18 cellular contexts compared by ENCODE assay signal in the genomic region with DNA sequence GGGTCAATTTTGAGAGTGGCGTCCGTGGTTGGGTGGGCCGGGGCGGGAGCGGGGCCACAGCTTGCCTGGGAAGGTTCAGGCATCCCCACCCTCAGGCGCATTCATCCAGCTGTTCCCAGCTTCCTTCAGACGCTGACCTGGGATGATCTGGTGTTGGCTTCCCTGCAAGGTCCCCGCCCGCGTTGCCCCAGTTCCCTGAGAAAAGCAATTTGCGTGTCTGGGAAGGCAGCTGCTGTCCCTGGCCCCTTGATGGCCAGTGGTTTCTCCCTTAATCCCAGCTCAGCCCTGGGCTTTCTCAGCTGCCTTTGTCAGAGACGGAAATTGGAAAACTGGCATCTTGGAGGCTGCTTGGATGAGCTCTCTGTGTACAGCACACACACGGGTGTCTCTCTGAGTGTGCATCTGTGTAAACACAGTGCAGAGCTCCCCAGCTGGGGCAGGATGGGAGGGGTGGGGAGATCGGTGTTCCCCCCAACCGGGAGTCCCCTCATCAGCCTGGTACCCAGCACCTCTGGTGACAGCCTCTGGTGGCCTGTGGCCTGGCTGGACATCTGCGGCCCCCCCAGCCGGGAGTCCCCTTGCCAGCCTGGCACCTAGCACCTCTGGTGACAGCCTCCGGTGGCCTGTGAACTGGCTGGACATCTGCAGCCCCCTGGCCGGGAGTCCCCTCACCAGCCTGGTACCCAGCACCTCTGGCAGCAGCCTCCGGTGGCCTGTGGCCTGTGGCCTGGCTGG.
DNase-seq lines count a peak whose midpoint lies in the region; ATAC-seq, FAIRE-seq and TF ChIP-seq lines count a peak whose summit lies in the region.
"Had no signal": no experiment of that assay in that cellular context is flagged by ENCODE, and none has a peak within 500 bp of the region (broad histone marks: within the 10 kb centered on the region; RNA-seq: fewer than 3 reads in every experiment).

No MANE protein-coding gene starts in this region.

- TF ChIP-seq EP300 in HepG2 (IDR thresholded peaks at IDR 0.05; ENCODE audit: low read depth in 2 of 2, low read length in 2 of 2) (no peak), HepG2 (CRISPR knock-in tag; IDR thresholded peaks at IDR 0.05; ENCODE audit: borderline replicate concordance) (no peak)

- H3K27me3 ChIP-seq in liver (ENCODE audit: control insufficient read depth in 4 of 4, insufficient read depth in 4 of 4, low read length in 3 of 4) (peaks cover 0 to 2% (median under 1%) of the 10 kb centered on the region in 4 donors), HepG2 (ENCODE audit: control insufficient read depth in 1 of 2, insufficient read depth in 2 of 2, low read length in 2 of 2) (peaks cover 6 to 29% of the 10 kb centered on the region in 2 experiments), rectal smooth muscle tissue (ENCODE audit: control insufficient read depth, insufficient read depth, low read length) (no peaks in the 10 kb centered on the region)

- H3K4me1 ChIP-seq in liver (ENCODE audit: control insufficient read depth in 4 of 4, insufficient read depth in 4 of 4, low read length in 3 of 4): no peaks in the 10 kb centered on the region
- 0 out of 2 replicates have a peak, but pooled peaks cover 7% of the 10 kb centered on the region for H3K4me1 ChIP-seq in HepG2 (ENCODE audit: insufficient read depth, low read length)
- peaks cover 56% of the 10 kb centered on the region for H3K4me1 ChIP-seq in rectal smooth muscle tissue (ENCODE audit: control insufficient read depth, insufficient read depth, low read length)

- in situ Hi-C loops in HepG2 (cut with HindIII; ENCODE audit: extremely low pct_ligation_motif_present, low pct_unique_long_range_greater_than_20kb): loop anchor here (5.0 to 10.0 kb wide), 2 partner anchors 38 to 281 kb away; no protein-coding TSS in a partner anchor

- H3K9me3 Mint-ChIP-seq in natural killer cell treated with Interleukin-12 subunit alpha and Interleukin-12 subunit beta and Interleukin-15 and Interleukin-18, amount 100 ng/mL, for 72 hours: no peaks in the 10 kb centered on the region
- H3K9me3 Mint-ChIP-seq: naive B cell had no signal

- H3K36me3 ChIP-seq in liver (ENCODE audit: control insufficient read depth in 4 of 4, insufficient read depth in 3 of 4, low read depth in 1 of 4, low read length in 3 of 4) (no peaks in the 10 kb centered on the region), HepG2 (replicated peaks in 1 of 2; ENCODE audit: control insufficient read depth in 1 of 2, insufficient read depth in 2 of 2, low read length in 2 of 2) (no peaks in the 10 kb centered on the region), rectal smooth muscle tissue (ENCODE audit: control insufficient read depth, insufficient read depth, low read length) (no peaks in the 10 kb centered on the region)

- H3K4me1 Mint-ChIP-seq in natural killer cell treated with Interleukin-12 subunit alpha and Interleukin-12 subunit beta and Interleukin-15 and Interleukin-18, amount 100 ng/mL, for 72 hours (ENCODE audit: low read depth in 2 of 2): no peaks in the 10 kb centered on the region

- no peak for TF ChIP-seq CTCF in liver (IDR thresholded peaks at IDR 0.05; ENCODE audit: low read depth, low read length, missing input control)
- no peak for TF ChIP-seq CTCF in HepG2 (CRISPR knock-in tag; IDR thresholded peaks at IDR 0.05)

- no peak for FAIRE-seq in HepG2 (lab: Jason Lieb, UNC)

- peaks cover 0 to 2% of the 10 kb centered on the region in 2 donors for H3K27me3 Mint-ChIP-seq in natural killer cell treated with Interleukin-12 subunit alpha and Interleukin-12 subunit beta and Interleukin-15 and Interleukin-18, amount 100 ng/mL, for 72 hours

- POLR2A ChIA-PET in HepG2 (lab: Yijun Ruan, JAX): no interaction called here

- TF ChIP-seq RAD21 in liver (IDR thresholded peaks at IDR 0.05) (no peak), HepG2 (CRISPR knock-in tag; IDR thresholded peaks at IDR 0.05) (no peak)

- intact Hi-C loops in HepG2 (cut with micrococcal nuclease; ENCODE audit: unreplicated experiment) (loop anchor here (5.0 kb wide), 1 partner anchor 288 kb away; no protein-coding TSS in a partner anchor), left cardiac atrium (cut with DNase I) (loop anchor here (5.0 to 10.0 kb wide), 2 partner anchors 38 to 561 kb away; no protein-coding TSS in a partner anchor)

- H3K79me2 ChIP-seq in HepG2 (ENCODE audit: insufficient read depth, low read length): no peaks in the 10 kb centered on the region

- WGBS in liver: 73% methylated on average over 20 of the region's 20 CpGs
- WGBS in HepG2 (ENCODE audit: low lambda C conversion rate): 50% methylated on average over 14 of the region's 20 CpGs

- DNase-seq in HepG2 (ENCODE audit: low spot score) (no peak), left cardiac atrium (peak; percentile 60), DMS153 (lab: John Stamatoyannopoulos, UW) (no peak)
- DNase-seq in natural killer cell treated with Interleukin-12 subunit alpha and Interleukin-12 subunit beta and Interleukin-15 and Interleukin-18, amount 100 ng/mL, for 72 hours (ENCODE audit: low spot score): no peak
- DNase-seq: activated CD8-positive, alpha-beta memory T cell treated with anti-CD3 and anti-CD28 coated beads for 24 hours; activated naive CD4-positive, alpha-beta T cell; central memory CD4-positive, alpha-beta T cell; naive B cell; NCI-H1417; NCI-H526; SIG-M5; stimulated activated CD4-positive, alpha-beta T cell treated with anti-CD3 and anti-CD28 coated beads, Interleukin-12 subunit alpha, Interleukin-12 subunit beta, amount 100 ng/mL, for 4 hours had no signal

- no peak overlapping the region for H3K4me2 ChIP-seq in HepG2 (ENCODE audit: low read depth, low read length)

- no TSS peak for BruUV-seq in HepG2 (replicated peaks; lab: Mats Ljungman, UMichigan)

- 0 out of 2 replicates have a peak, but pooled peaks cover 3% of the 10 kb centered on the region for H4K20me1 ChIP-seq in HepG2 (ENCODE audit: insufficient read depth, low read length)

- ATAC-seq in HepG2: no peak
- peak; percentile 48 to 58 for ATAC-seq in left cardiac atrium
- ATAC-seq in natural killer cell treated with Interleukin-12 subunit alpha and Interleukin-12 subunit beta and Interleukin-15 and Interleukin-18, amount 100 ng/mL, for 72 hours: no peak
- no peak for ATAC-seq in HG02610 (IDR thresholded peaks at IDR 0.05; ENCODE audit: unreplicated experiment)
- ATAC-seq in GM18519 (IDR thresholded peaks at IDR 0.05; ENCODE audit: low FRiP score, unreplicated experiment): no peak
- ATAC-seq: esophagus mucosa had no signal

- no peak for TF ChIP-seq POLR2A in HepG2 (IDR thresholded peaks at IDR 0.05; ENCODE audit: insufficient read depth in 1 of 2, low read depth in 2 of 2, low read length in 2 of 2)

- H2AFZ ChIP-seq in HepG2 (ENCODE audit: low read length): no peak overlapping the region

- H3K4me3 ChIP-seq in liver (ENCODE audit: low read depth in 1 of 3, low read length in 3 of 3): no peak overlapping the region
- no peak overlapping the region for H3K4me3 ChIP-seq in HepG2 (replicated peaks in 1 of 3; ENCODE audit: insufficient read depth in 1 of 3, low read depth in 2 of 3, low read length in 3 of 3)
- no peak overlapping the region for H3K4me3 ChIP-seq in rectal smooth muscle tissue (ENCODE audit: low read length)
- H3K4me3 ChIP-seq: thoracic aorta had no signal

- H3K27ac Mint-ChIP-seq in natural killer cell treated with Interleukin-12 subunit alpha and Interleukin-12 subunit beta and Interleukin-15 and Interleukin-18, amount 100 ng/mL, for 72 hours: no peak overlapping the region

- H3K9ac ChIP-seq in liver (ENCODE audit: low read depth in 1 of 2, low read length in 2 of 2) (no peak overlapping the region), HepG2 (ENCODE audit: insufficient read depth, low read depth, low read length) (no peak overlapping the region), rectal smooth muscle tissue (ENCODE audit: low read length) (no peak overlapping the region)

- no peaks in the 10 kb centered on the region for H3K9me3 ChIP-seq in liver (ENCODE audit: control insufficient read depth in 4 of 4, low read length in 3 of 4)
- no peaks in the 10 kb centered on the region for H3K9me3 ChIP-seq in HepG2 (ENCODE audit: low read length)
- H3K9me3 ChIP-seq: thoracic aorta had no signal

- no peak overlapping the region for H3K4me3 Mint-ChIP-seq in natural killer cell treated with Interleukin-12 subunit alpha and Interleukin-12 subunit beta and Interleukin-15 and Interleukin-18, amount 100 ng/mL, for 72 hours

- H3K36me3 Mint-ChIP-seq in natural killer cell treated with Interleukin-12 subunit alpha and Interleukin-12 subunit beta and Interleukin-15 and Interleukin-18, amount 100 ng/mL, for 72 hours: no peaks in the 10 kb centered on the region
- H3K36me3 Mint-ChIP-seq: naive B cell had no signal

- H3K27ac ChIP-seq in liver (ENCODE audit: low read depth in 1 of 2, low read length in 2 of 2) (peak overlapping the region; percentile 34 to 36), HepG2 (ENCODE audit: extremely low read length, insufficient read depth, low read length) (no peak overlapping the region), rectal smooth muscle tissue (ENCODE audit: low read depth, low read length) (peak overlapping the region; percentile 91)
- H3K27ac ChIP-seq: thoracic aorta had no signal

- CTCF ChIA-PET in HepG2 (lab: Yijun Ruan, JAX; ENCODE audit: low intra/inter-chr PET ratio, low total read pairs): no interaction called here

TF ChIP-seq in liver, 16 proteins besides CTCF, POLR2A, EP300 and RAD21 (continues in another document):
- TF ChIP-seq SP1 (IDR thresholded peaks at IDR 0.05) (no peak), YY1 (IDR thresholded peaks at IDR 0.05) (no peak), GABPA (IDR thresholded peaks at IDR 0.05 in 1 of 2, conservative IDR thresholded peaks at IDR 0.05 in 1 of 2) (no peak), EGR1 (IDR thresholded peaks at IDR 0.05; ENCODE audit: low read depth in 2 of 2) (no peak), FOXA1 (IDR thresholded peaks at IDR 0.05) (no peak)
- TF ChIP-seq, protein P1, sequence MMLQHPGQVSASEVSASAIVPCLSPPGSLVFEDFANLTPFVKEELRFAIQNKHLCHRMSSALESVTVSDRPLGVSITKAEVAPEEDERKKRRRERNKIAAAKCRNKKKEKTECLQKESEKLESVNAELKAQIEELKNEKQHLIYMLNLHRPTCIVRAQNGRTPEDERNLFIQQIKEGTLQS (IDR thresholded peaks at IDR 0.05): no peak

TF ChIP-seq in HepG2, 621 proteins besides CTCF, POLR2A, EP300 and RAD21 (continues in another document):
- TF ChIP-seq, protein P2, sequence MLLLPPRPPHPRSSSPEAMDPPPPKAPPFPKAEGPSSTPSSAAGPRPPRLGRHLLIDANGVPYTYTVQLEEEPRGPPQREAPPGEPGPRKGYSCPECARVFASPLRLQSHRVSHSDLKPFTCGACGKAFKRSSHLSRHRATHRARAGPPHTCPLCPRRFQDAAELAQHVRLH (CRISPR knock-in tag; IDR thresholded peaks at IDR 0.05; ENCODE audit: borderline replicate concordance, low read depth): no peak

Comparison
In these comparisons a context has a peak if more than half of its experiments do, and no peak if none do; other contexts are left out.
1. ATAC-seq: peak in left cardiac atrium (2 of 2); none in HepG2 (single experiment), natural killer cell treated with Interleukin-12 subunit alpha and Interleukin-12 subunit beta and Interleukin-15 and Interleukin-18, amount 100 ng/mL, for 72 hours (0 of 2), HG02610 (single experiment) and GM18519 (single experiment).